8 cellular contexts compared by ENCODE assay signal in the genomic region with DNA sequence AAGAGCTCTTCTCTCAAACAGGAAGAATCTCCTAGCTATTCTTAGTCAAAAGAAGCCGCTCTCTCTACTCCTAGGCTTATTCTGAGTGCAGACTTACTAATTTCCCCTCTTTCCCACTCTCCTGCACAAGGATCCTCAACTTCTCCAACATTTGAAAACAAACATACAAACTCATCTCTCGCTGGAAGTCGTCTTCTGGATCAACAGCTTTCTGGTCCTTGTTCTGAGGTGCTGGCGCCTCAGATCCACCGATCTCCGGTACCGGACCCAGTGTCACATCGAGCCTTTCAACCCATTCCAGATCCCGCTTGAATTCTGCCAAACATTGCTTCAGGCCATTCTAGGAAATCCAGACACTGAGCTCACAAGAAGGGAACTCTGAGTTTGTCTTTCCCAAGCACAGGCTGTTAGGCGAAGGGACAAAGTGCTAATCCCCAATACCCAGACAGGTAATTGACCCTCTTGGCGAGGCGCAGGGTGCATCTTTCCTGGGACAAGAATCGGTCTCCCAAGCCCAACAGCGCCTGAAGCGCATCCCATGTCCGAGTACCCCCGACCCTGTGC. TPM values are rescaled to one million over a fixed set of nuclear protein-coding genes. Genes with fewer than 3 reads are reported as not detected.
DNase-seq lines count a peak whose midpoint lies in the region; ATAC-seq and TF ChIP-seq lines count a peak whose summit lies in the region.

No MANE protein-coding gene starts in this region.

- H3K27me3 ChIP-seq in heart left ventricle, result peaks cover 0 to 8% (median 0%) of the 10 kb centered on the region in 9 donors
- H3K27me3 ChIP-seq in stomach, result peaks cover 0 to 4% (median 0%) of the 10 kb centered on the region in 3 donors

- TF ChIP-seq CTCF in heart left ventricle (IDR thresholded peaks at IDR 0.05) (no peak), stomach (IDR thresholded peaks at IDR 0.05) (no peak)

- H3K27ac ChIP-seq in heart left ventricle, result peak overlapping the region in 8 of 12 donors; percentile 35 to 72 (median 55)
- peak overlapping the region in 4 of 5 donors; percentile 35 to 74 (median 54) for H3K27ac ChIP-seq in stomach

- WGBS in heart left ventricle, 4 donors, result 23 to 34% (median 27%) methylated on average over 17 of the region's 17 CpGs
- 12 to 33% (median 19%) methylated on average over 13 to 17 of the region's 17 CpGs for WGBS in stomach, 5 donors

- intact Hi-C loops in heart left ventricle (cut with DNase I), result no loop called here
- intact Hi-C loops in left ventricle myocardium superior (cut with micrococcal nuclease), result no loop called here
- intact Hi-C loops in stomach (cut with DNase I; ENCODE audit: low total_unique reads), result no loop called here

- H3K4me1 Mint-ChIP-seq in activated CD4-positive, alpha-beta memory T cell treated with anti-CD3 and anti-CD28 coated beads, Interleukin-2, amount 10 ng/mL, durations not matched to agents 7 days and 5 days, result peaks cover 34% of the 10 kb centered on the region

- CTCF ChIA-PET in activated CD4-positive, alpha-beta memory T cell treated with anti-CD3 and anti-CD28 coated beads, Interleukin-2, amount 10 ng/mL, durations not matched to agents 7 days and 5 days (lab: Charles Lee), result interaction anchor here (1.2 kb wide), 1 partner anchor 405 kb away, joined by 4 read pairs; the partner anchor contains the start of genes C1orf50 and P3H1

- H3K9me3 ChIP-seq in heart left ventricle (no peaks in the 10 kb centered on the region), iPS-18c (ENCODE audit: control insufficient read depth, insufficient read depth, low read length) (no peaks in the 10 kb centered on the region), stomach (no peaks in the 10 kb centered on the region)

- peak overlapping the region; percentile 93 for H3K4me3 Mint-ChIP-seq in activated CD4-positive, alpha-beta memory T cell treated with anti-CD3 and anti-CD28 coated beads, Interleukin-2, amount 10 ng/mL, durations not matched to agents 7 days and 5 days

- ATAC-seq in heart left ventricle (no peak), left ventricle myocardium superior (no peak)

- no peak for TF ChIP-seq POLR2A in heart left ventricle (IDR thresholded peaks at IDR 0.05)
- no peak for TF ChIP-seq POLR2A in stomach (IDR thresholded peaks at IDR 0.05)

- H3K9me3 Mint-ChIP-seq in activated CD4-positive, alpha-beta memory T cell treated with anti-CD3 and anti-CD28 coated beads, Interleukin-2, amount 10 ng/mL, durations not matched to agents 7 days and 5 days, result peaks cover 3% of the 10 kb centered on the region

- H3K36me3 Mint-ChIP-seq in activated CD4-positive, alpha-beta memory T cell treated with anti-CD3 and anti-CD28 coated beads, Interleukin-2, amount 10 ng/mL, durations not matched to agents 7 days and 5 days (ENCODE audit: low read depth), result peaks cover 46% of the 10 kb centered on the region

- DNase-seq in heart left ventricle (no peak), left ventricle myocardium superior (no peak), stomach (no peak), NCI-H226 (no peak), NCI-H1436 treated with DMSO at 0.1 percent for 48 hours (lab: John Stamatoyannopoulos, UW) (no peak), kidney tubule cell (ENCODE audit: low spot score) (no peak)
- DNase-seq in activated CD4-positive, alpha-beta memory T cell treated with anti-CD3 and anti-CD28 coated beads, Interleukin-2, amount 10 ng/mL, durations not matched to agents 7 days and 5 days, result peak; percentile 17

- H3K36me3 ChIP-seq in heart left ventricle, result peaks cover 0 to 44% (median 38%) of the 10 kb centered on the region in 9 donors
- peaks cover 19 to 42% (median 41%) of the 10 kb centered on the region in 4 donors for H3K36me3 ChIP-seq in stomach

- H3K4me3 ChIP-seq in heart left ventricle (peak overlapping the region; percentile 72 to 98 (median 88)), iPS-18c (ENCODE audit: insufficient read depth, low read depth, low read length) (peak overlapping the region; percentile 97), stomach (peak overlapping the region; percentile 60 to 97 (median 74))

- no peak for TF ChIP-seq EP300 in stomach (IDR thresholded peaks at IDR 0.05)

- peaks cover 18% of the 10 kb centered on the region for H3K27me3 Mint-ChIP-seq in activated CD4-positive, alpha-beta memory T cell treated with anti-CD3 and anti-CD28 coated beads, Interleukin-2, amount 10 ng/mL, durations not matched to agents 7 days and 5 days

- POLR2A ChIA-PET in activated CD4-positive, alpha-beta memory T cell treated with anti-CD3 and anti-CD28 coated beads, Interleukin-2, amount 10 ng/mL, durations not matched to agents 7 days and 5 days (lab: Charles Lee), result interaction anchor here (1.0 kb wide), 1 partner anchor 196 kb away, joined by 3 read pairs; the partner anchor contains the start of gene ELOVL1

- H3K27ac Mint-ChIP-seq in activated CD4-positive, alpha-beta memory T cell treated with anti-CD3 and anti-CD28 coated beads, Interleukin-2, amount 10 ng/mL, durations not matched to agents 7 days and 5 days, result peak overlapping the region; percentile 78

- H3K4me1 ChIP-seq in heart left ventricle (peaks cover 0 to 19% (median 12%) of the 10 kb centered on the region in 12 donors), stomach (peaks cover 14 to 23% (median 18%) of the 10 kb centered on the region in 4 donors)

RNA-seq across cellular contexts. Expression of gene EBNA1BP2, which starts 0.7 kb away (rescaled TPM):
- 10 to 100 TPM; 22.8 to 62.1 (median 27.2) TPM for total RNA-seq in heart left ventricle
- 100 to 1,000 TPM in 1 of 2 donors, 10 to 100 TPM in 1; 32.9 to 166 TPM for polyA plus RNA-seq in heart left ventricle
- 28.8 TPM for total RNA-seq in left ventricle myocardium superior
- 10 to 100 TPM; 37.8 to 39.8 TPM for total RNA-seq in activated CD4-positive, alpha-beta memory T cell treated with anti-CD3 and anti-CD28 coated beads, Interleukin-2, amount 10 ng/mL, durations not matched to agents 7 days and 5 days
- total RNA-seq in stomach, result 10 to 100 TPM in 4 of 5 donors, 1 to 10 TPM in 1; 4.1 to 53.3 (median 37.2) TPM
- polyA plus RNA-seq in stomach, result 10 to 100 TPM; 50.4 to 58.9 (median 52.5) TPM

RNA-seq across cellular contexts. Expression of gene CFAP57, which starts 0.7 kb away (rescaled TPM):
- under 1 TPM in 4 of 9 donors, not detected in 5; 0.07 to 0.34 (median 0.16) TPM for total RNA-seq in heart left ventricle
- polyA plus RNA-seq in heart left ventricle, result under 1 TPM; 0.08 to 0.12 TPM
- not detected for total RNA-seq in left ventricle myocardium superior
- total RNA-seq in activated CD4-positive, alpha-beta memory T cell treated with anti-CD3 and anti-CD28 coated beads, Interleukin-2, amount 10 ng/mL, durations not matched to agents 7 days and 5 days, result under 1 TPM in 1 of 2 experiments, not detected in 1; 0.10 TPM
- total RNA-seq in stomach, result 1 to 10 TPM in 1 of 5 donors, under 1 TPM in 1, not detected in 3; 0.37 to 1.4 TPM
- under 1 TPM; 0.08 to 0.15 (median 0.12) TPM for polyA plus RNA-seq in stomach
